1 cellular context compared by ENCODE assay signal in the genomic region with DNA sequence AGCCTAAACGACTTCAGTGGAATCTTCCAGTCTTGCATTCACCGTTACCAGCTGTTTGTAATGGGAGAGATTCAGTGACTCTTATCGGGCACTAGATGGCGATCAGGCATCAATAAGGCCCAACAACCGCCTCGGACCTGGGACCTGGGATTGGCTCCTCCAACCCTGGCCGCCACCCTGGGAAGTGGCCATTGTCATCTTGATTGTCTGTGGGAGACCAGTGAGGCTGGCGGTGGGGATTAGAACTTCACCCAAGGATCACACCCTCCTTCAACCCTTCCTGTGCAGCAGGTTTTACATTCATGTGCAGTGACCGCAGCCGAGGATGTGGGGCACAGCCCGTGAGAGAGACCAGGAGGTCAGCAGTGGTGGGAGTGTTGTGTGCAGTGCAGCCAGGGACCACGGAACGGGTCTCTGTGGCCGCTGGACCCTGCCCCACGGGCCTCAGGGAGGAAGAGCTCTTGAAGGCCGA.
TF ChIP-seq lines count a peak whose summit lies in the region.

No MANE protein-coding gene starts in this region.

TF ChIP-seq in HepG2, 621 proteins besides CTCF, POLR2A, EP300 and RAD21 (continued from another document and continues in another):
- TF ChIP-seq, protein P1, sequence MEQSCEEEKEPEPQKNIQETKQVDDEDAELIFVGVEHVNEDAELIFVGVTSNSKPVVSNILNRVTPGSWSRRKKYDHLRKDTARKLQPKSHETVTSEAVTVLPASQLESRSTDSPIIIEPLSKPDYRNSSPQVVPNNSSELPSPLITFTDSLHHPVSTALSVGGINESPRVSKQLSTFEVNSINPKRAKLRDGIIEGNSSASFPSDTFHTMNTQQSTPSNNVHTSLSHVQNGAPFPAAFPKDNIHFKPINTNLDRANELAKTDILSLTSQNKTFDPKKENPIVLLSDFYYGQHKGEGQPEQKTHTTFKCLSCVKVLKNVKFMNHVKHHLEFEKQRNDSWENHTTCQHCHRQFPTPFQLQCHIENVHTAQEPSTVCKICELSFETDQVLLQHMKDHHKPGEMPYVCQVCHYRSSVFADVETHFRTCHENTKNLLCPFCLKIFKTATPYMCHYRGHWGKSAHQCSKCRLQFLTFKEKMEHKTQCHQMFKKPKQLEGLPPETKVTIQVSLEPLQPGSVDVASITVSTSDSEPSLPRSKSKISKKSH (CRISPR knock-in tag; IDR thresholded peaks at IDR 0.05; ENCODE audit: borderline replicate concordance), result peak; percentile 54; the same call in 1 of the 2 replicates
- no peak for TF ChIP-seq ZNF772 (CRISPR knock-in tag; IDR thresholded peaks at IDR 0.05)
- TF ChIP-seq IRX3 (CRISPR knock-in tag; IDR thresholded peaks at IDR 0.05; ENCODE audit: borderline replicate concordance, low read depth), result no peak
- TF ChIP-seq, protein P2, sequence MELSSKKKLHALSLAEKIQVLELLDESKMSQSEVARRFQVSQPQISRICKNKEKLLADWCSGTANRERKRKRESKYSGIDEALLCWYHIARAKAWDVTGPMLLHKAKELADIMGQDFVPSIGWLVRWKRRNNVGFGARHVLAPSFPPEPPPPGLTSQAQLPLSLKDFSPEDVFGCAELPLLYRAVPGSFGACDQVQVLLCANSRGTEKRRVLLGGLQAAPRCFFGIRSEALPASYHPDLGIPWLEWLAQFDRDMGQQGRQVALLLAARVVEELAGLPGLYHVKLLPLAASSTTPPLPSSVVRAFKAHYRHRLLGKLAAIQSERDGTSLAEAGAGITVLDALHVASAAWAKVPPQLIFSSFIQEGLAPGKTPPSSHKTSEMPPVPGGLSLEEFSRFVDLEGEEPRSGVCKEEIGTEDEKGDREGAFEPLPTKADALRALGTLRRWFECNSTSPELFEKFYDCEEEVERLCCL (CRISPR knock-in tag; IDR thresholded peaks at IDR 0.05; ENCODE audit: borderline replicate concordance), result no peak
- 0 out of 2 replicates have a peak, but pooled peaks have one; percentile 22 for TF ChIP-seq NRL (CRISPR knock-in tag; IDR thresholded peaks at IDR 0.05; ENCODE audit: borderline replicate concordance)
- TF ChIP-seq, protein P3, sequence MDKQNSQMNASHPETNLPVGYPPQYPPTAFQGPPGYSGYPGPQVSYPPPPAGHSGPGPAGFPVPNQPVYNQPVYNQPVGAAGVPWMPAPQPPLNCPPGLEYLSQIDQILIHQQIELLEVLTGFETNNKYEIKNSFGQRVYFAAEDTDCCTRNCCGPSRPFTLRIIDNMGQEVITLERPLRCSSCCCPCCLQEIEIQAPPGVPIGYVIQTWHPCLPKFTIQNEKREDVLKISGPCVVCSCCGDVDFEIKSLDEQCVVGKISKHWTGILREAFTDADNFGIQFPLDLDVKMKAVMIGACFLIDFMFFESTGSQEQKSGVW (CRISPR knock-in tag; IDR thresholded peaks at IDR 0.05; ENCODE audit: borderline replicate concordance), result no peak
- TF ChIP-seq HOXA5 (CRISPR knock-in tag; IDR thresholded peaks at IDR 0.05), result no peak
- TF ChIP-seq, protein P4, sequence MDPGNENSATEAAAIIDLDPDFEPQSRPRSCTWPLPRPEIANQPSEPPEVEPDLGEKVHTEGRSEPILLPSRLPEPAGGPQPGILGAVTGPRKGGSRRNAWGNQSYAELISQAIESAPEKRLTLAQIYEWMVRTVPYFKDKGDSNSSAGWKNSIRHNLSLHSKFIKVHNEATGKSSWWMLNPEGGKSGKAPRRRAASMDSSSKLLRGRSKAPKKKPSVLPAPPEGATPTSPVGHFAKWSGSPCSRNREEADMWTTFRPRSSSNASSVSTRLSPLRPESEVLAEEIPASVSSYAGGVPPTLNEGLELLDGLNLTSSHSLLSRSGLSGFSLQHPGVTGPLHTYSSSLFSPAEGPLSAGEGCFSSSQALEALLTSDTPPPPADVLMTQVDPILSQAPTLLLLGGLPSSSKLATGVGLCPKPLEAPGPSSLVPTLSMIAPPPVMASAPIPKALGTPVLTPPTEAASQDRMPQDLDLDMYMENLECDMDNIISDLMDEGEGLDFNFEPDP (CRISPR knock-in tag; conservative IDR thresholded peaks at IDR 0.05), result no peak
- TF ChIP-seq ZEB1 (IDR thresholded peaks at IDR 0.05; ENCODE audit: insufficient replicate concordance, low read depth), result no peak
- peak; percentile 88 for TF ChIP-seq SMC3 (IDR thresholded peaks at IDR 0.05; ENCODE audit: low read length)
- no peak for TF ChIP-seq HDAC1 (CRISPR knock-in tag; IDR thresholded peaks at IDR 0.05)
- TF ChIP-seq ERF (CRISPR knock-in tag; IDR thresholded peaks at IDR 0.05), result no peak
- no peak for TF ChIP-seq SATB2 (CRISPR knock-in tag; IDR thresholded peaks at IDR 0.05)
- no peak for TF ChIP-seq JDP2 (CRISPR knock-in tag; IDR thresholded peaks at IDR 0.05; ENCODE audit: borderline replicate concordance)
- 0 out of 2 replicates have a peak, but pooled peaks have one; percentile 17 for TF ChIP-seq PITX1 (CRISPR knock-in tag; IDR thresholded peaks at IDR 0.05)
- 0 out of 2 replicates have a peak, but pooled peaks have one; percentile 63 for TF ChIP-seq ZNF619 (CRISPR knock-in tag; IDR thresholded peaks at IDR 0.05)
- TF ChIP-seq RFX3 (CRISPR knock-in tag; IDR thresholded peaks at IDR 0.05), result no peak
- TF ChIP-seq, protein P5, sequence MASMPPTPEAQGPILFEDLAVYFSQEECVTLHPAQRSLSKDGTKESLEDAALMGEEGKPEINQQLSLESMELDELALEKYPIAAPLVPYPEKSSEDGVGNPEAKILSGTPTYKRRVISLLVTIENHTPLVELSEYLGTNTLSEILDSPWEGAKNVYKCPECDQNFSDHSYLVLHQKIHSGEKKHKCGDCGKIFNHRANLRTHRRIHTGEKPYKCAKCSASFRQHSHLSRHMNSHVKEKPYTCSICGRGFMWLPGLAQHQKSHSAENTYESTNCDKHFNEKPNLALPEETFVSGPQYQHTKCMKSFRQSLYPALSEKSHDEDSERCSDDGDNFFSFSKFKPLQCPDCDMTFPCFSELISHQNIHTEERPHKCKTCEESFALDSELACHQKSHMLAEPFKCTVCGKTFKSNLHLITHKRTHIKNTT (CRISPR knock-in tag; IDR thresholded peaks at IDR 0.05), result no peak
- no peak for TF ChIP-seq RARA (CRISPR knock-in tag; IDR thresholded peaks at IDR 0.05)
- TF ChIP-seq ZNF883 (CRISPR knock-in tag; IDR thresholded peaks at IDR 0.05; ENCODE audit: not compliant biosample characterization), result peak; percentile 33
- TF ChIP-seq MEIS2 (CRISPR knock-in tag; IDR thresholded peaks at IDR 0.05), result peak; percentile 15; the same call in 1 of the 2 replicates
- TF ChIP-seq DR1 (CRISPR knock-in tag; IDR thresholded peaks at IDR 0.05), result no peak
- no peak for TF ChIP-seq ZNF781 (CRISPR knock-in tag; IDR thresholded peaks at IDR 0.05; ENCODE audit: borderline replicate concordance, not compliant biosample characterization)
- no peak for TF ChIP-seq ZNF841 (CRISPR knock-in tag; IDR thresholded peaks at IDR 0.05; ENCODE audit: borderline replicate concordance)
- TF ChIP-seq CENPT (CRISPR knock-in tag; IDR thresholded peaks at IDR 0.05; ENCODE audit: low read depth), result no peak
- TF ChIP-seq ZNF672 (CRISPR knock-in tag; IDR thresholded peaks at IDR 0.05), result no peak
- TF ChIP-seq, protein P6, sequence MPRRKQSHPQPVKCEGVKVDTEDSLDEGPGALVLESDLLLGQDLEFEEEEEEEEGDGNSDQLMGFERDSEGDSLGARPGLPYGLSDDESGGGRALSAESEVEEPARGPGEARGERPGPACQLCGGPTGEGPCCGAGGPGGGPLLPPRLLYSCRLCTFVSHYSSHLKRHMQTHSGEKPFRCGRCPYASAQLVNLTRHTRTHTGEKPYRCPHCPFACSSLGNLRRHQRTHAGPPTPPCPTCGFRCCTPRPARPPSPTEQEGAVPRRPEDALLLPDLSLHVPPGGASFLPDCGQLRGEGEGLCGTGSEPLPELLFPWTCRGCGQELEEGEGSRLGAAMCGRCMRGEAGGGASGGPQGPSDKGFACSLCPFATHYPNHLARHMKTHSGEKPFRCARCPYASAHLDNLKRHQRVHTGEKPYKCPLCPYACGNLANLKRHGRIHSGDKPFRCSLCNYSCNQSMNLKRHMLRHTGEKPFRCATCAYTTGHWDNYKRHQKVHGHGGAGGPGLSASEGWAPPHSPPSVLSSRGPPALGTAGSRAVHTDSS (CRISPR knock-in tag; conservative IDR thresholded peaks at IDR 0.05), result no peak
- no peak for TF ChIP-seq ZNF136 (CRISPR knock-in tag; IDR thresholded peaks at IDR 0.05; ENCODE audit: low read depth)
- TF ChIP-seq NFE2 (CRISPR knock-in tag; IDR thresholded peaks at IDR 0.05), result no peak
- no peak for TF ChIP-seq ZNF816 (CRISPR knock-in tag; IDR thresholded peaks at IDR 0.05; ENCODE audit: borderline replicate concordance)
- no peak for TF ChIP-seq ZBTB21 (CRISPR knock-in tag; IDR thresholded peaks at IDR 0.05)
- no peak for TF ChIP-seq ZNF205 (CRISPR knock-in tag; IDR thresholded peaks at IDR 0.05)
- no peak for TF ChIP-seq KLF11 (CRISPR knock-in tag; IDR thresholded peaks at IDR 0.05)
- TF ChIP-seq ZMYM4 (CRISPR knock-in tag; IDR thresholded peaks at IDR 0.05), result no peak
- no peak for TF ChIP-seq ZNF468 (CRISPR knock-in tag; IDR thresholded peaks at IDR 0.05)
- TF ChIP-seq, protein P7, sequence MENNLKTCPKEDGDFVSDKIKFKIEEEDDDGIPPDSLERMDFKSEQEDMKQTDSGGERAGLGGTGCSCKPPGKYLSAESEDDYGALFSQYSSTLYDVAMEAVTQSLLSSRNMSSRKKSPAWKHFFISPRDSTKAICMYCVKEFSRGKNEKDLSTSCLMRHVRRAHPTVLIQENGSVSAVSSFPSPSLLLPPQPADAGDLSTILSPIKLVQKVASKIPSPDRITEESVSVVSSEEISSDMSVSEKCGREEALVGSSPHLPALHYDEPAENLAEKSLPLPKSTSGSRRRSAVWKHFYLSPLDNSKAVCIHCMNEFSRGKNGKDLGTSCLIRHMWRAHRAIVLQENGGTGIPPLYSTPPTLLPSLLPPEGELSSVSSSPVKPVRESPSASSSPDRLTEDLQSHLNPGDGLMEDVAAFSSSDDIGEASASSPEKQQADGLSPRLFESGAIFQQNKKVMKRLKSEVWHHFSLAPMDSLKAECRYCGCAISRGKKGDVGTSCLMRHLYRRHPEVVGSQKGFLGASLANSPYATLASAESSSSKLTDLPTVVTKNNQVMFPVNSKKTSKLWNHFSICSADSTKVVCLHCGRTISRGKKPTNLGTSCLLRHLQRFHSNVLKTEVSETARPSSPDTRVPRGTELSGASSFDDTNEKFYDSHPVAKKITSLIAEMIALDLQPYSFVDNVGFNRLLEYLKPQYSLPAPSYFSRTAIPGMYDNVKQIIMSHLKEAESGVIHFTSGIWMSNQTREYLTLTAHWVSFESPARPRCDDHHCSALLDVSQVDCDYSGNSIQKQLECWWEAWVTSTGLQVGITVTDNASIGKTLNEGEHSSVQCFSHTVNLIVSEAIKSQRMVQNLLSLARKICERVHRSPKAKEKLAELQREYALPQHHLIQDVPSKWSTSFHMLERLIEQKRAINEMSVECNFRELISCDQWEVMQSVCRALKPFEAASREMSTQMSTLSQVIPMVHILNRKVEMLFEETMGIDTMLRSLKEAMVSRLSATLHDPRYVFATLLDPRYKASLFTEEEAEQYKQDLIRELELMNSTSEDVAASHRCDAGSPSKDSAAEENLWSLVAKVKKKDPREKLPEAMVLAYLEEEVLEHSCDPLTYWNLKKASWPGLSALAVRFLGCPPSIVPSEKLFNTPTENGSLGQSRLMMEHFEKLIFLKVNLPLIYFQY (CRISPR knock-in tag; IDR thresholded peaks at IDR 0.05; ENCODE audit: borderline replicate concordance), result no peak
- TF ChIP-seq ZNF749 (CRISPR knock-in tag; IDR thresholded peaks at IDR 0.05; ENCODE audit: borderline replicate concordance), result no peak
- TF ChIP-seq CHCHD3 (CRISPR knock-in tag; IDR thresholded peaks at IDR 0.05), result no peak
- TF ChIP-seq, protein P8, sequence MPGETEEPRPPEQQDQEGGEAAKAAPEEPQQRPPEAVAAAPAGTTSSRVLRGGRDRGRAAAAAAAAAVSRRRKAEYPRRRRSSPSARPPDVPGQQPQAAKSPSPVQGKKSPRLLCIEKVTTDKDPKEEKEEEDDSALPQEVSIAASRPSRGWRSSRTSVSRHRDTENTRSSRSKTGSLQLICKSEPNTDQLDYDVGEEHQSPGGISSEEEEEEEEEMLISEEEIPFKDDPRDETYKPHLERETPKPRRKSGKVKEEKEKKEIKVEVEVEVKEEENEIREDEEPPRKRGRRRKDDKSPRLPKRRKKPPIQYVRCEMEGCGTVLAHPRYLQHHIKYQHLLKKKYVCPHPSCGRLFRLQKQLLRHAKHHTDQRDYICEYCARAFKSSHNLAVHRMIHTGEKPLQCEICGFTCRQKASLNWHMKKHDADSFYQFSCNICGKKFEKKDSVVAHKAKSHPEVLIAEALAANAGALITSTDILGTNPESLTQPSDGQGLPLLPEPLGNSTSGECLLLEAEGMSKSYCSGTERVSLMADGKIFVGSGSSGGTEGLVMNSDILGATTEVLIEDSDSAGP (CRISPR knock-in tag; IDR thresholded peaks at IDR 0.05; ENCODE audit: borderline replicate concordance), result peak; percentile 37; the same call in 1 of the 2 replicates
- TF ChIP-seq ZNF296 (CRISPR knock-in tag; conservative IDR thresholded peaks at IDR 0.05), result no peak
- 0 out of 2 replicates have a peak, but pooled peaks have one; percentile 50 for TF ChIP-seq NFATC3 (CRISPR knock-in tag; IDR thresholded peaks at IDR 0.05)
- no peak for TF ChIP-seq ZSCAN29 (CRISPR knock-in tag; conservative IDR thresholded peaks at IDR 0.05)
- TF ChIP-seq ZBTB7B (CRISPR knock-in tag; IDR thresholded peaks at IDR 0.05), result no peak
- TF ChIP-seq ZNF720 (CRISPR knock-in tag; IDR thresholded peaks at IDR 0.05), result no peak
- no peak for TF ChIP-seq TCF7 (IDR thresholded peaks at IDR 0.05; ENCODE audit: low read depth)
- TF ChIP-seq, protein P9, sequence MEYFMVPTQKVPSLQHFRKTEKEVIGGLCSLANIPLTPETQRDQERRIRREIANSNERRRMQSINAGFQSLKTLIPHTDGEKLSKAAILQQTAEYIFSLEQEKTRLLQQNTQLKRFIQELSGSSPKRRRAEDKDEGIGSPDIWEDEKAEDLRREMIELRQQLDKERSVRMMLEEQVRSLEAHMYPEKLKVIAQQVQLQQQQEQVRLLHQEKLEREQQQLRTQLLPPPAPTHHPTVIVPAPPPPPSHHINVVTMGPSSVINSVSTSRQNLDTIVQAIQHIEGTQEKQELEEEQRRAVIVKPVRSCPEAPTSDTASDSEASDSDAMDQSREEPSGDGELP (IDR thresholded peaks at IDR 0.05; ENCODE audit: borderline replicate concordance, low read depth), result peak; percentile 78; the same call in 1 of the 2 replicates
- TF ChIP-seq TMF1 (CRISPR knock-in tag; IDR thresholded peaks at IDR 0.05; ENCODE audit: low read depth), result no peak
- TF ChIP-seq, protein P10, sequence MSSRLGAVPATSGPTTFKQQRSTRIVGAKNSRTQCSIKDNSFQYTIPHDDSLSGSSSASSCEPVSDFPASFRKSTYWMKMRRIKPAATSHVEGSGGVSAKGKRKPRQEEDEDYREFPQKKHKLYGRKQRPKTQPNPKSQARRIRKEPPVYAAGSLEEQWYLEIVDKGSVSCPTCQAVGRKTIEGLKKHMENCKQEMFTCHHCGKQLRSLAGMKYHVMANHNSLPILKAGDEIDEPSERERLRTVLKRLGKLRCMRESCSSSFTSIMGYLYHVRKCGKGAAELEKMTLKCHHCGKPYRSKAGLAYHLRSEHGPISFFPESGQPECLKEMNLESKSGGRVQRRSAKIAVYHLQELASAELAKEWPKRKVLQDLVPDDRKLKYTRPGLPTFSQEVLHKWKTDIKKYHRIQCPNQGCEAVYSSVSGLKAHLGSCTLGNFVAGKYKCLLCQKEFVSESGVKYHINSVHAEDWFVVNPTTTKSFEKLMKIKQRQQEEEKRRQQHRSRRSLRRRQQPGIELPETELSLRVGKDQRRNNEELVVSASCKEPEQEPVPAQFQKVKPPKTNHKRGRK (CRISPR knock-in tag; IDR thresholded peaks at IDR 0.05), result no peak
- TF ChIP-seq PPARG (CRISPR knock-in tag; conservative IDR thresholded peaks at IDR 0.05), result no peak
- TF ChIP-seq ZNF564 (CRISPR knock-in tag; IDR thresholded peaks at IDR 0.05), result no peak
